Comparison of ENCODE assay signal across 8 cellular contexts in the genomic region with DNA sequence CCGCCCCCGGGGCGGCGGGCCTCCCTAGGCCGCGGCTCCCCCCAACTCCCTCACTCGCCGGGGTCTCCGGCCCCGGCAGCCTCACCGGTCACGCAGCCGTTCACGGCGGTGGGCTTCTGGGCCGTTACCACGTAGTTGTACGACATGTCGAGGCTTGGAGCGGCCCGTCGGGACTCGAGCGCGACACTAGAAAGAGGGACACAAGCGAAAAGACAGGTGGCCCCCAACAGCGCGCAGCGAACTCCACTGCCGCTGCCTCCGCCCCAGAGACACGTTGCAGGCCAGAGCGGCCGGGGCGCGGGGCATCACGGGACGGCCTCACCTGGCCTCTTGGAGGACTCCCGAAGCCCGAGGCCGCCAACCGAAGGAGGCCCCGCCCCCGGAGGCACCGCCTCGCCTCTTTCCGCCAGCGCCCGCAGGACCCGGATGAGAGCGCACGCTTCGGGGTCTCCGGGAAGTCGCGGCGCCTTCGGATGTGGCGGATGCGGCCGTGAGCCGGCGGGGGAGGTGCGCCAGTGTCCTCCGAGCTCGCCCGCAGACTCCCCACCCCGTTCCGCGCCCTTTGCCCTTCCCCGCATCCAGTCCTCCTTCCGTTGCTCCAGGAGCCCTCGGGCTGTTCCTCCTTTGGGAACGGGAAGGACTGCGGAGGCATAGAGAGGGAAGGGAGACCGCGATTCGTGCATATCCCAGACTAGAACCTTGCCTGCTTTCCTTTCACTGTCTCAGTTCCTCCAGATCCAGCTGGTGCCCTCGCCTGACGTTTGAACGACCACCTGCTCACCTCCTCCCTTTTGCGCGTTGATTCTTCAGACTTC. TPM values are rescaled to one million over a fixed set of nuclear protein-coding genes. Genes with fewer than 3 reads are reported as not detected.
DNase-seq lines count a peak whose midpoint lies in the region; ATAC-seq lines count a peak whose summit lies in the region.

A gene (minus strand): TSS at position 283 of the 815 bp plus-strand sequence. CDS start 137 bp downstream, at position 146.
A gene with protein sequence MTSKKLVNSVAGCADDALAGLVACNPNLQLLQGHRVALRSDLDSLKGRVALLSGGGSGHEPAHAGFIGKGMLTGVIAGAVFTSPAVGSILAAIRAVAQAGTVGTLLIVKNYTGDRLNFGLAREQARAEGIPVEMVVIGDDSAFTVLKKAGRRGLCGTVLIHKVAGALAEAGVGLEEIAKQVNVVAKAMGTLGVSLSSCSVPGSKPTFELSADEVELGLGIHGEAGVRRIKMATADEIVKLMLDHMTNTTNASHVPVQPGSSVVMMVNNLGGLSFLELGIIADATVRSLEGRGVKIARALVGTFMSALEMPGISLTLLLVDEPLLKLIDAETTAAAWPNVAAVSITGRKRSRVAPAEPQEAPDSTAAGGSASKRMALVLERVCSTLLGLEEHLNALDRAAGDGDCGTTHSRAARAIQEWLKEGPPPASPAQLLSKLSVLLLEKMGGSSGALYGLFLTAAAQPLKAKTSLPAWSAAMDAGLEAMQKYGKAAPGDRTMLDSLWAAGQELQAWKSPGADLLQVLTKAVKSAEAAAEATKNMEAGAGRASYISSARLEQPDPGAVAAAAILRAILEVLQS (plus strand): TSS at position 406 of the 815 bp plus-strand sequence. CDS start 1,501 bp downstream, outside the sequence.

- peak; percentile 85 for ATAC-seq in GM19395 (IDR thresholded peaks at IDR 0.05; ENCODE audit: unreplicated experiment)
- peak; percentile 56 for ATAC-seq in HG03558 (IDR thresholded peaks at IDR 0.05; ENCODE audit: extremely low read depth, unreplicated experiment)
- ATAC-seq in left lobe of liver = peak; percentile 85

- DNase-seq in C1 segment of cervical spinal cord (lab: John Stamatoyannopoulos, UW) (peak; percentile 66 to 95 (median 88)), NCI-H748 treated with DMSO at 0.1 percent for 48 hours (lab: John Stamatoyannopoulos, UW) (peak; percentile 79), dedifferentiated amniotic fluid mesenchymal stem cell (ENCODE audit: extremely low spot score) (peak; percentile 67), left lobe of liver (ENCODE audit: low spot score) (peak; percentile 96)
- DNase-seq in activated CD4-positive, alpha-beta T cell treated with anti-CD3 and anti-CD28 coated beads, Interleukin-2, amount 50 U/mL, for 24 hours (ENCODE audit: low read depth in 1 of 2, low spot score in 1 of 2) = peak; percentile 93 to 96
- peak; percentile 97 to 98 for DNase-seq in stimulated activated CD4-positive, alpha-beta T cell treated with anti-CD3 and anti-CD28 coated beads, Interleukin-2, amount 100 ng/mL, for 24 hours

RNA-seq across cellular contexts. Expression of the first gene that starts in this region (rescaled TPM):
- 105 TPM for total RNA-seq in left lobe of liver

RNA-seq across cellular contexts. Expression of the second gene that starts in this region (rescaled TPM):
- 176 TPM for total RNA-seq in left lobe of liver

Comparison
In these comparisons a context has a peak if more than half of its experiments do, and no peak if none do; other contexts are left out.
1. Peak in every context shown above with its lines: DNase-seq and ATAC-seq.